8 cellular contexts compared by ENCODE assay signal in the genomic region with DNA sequence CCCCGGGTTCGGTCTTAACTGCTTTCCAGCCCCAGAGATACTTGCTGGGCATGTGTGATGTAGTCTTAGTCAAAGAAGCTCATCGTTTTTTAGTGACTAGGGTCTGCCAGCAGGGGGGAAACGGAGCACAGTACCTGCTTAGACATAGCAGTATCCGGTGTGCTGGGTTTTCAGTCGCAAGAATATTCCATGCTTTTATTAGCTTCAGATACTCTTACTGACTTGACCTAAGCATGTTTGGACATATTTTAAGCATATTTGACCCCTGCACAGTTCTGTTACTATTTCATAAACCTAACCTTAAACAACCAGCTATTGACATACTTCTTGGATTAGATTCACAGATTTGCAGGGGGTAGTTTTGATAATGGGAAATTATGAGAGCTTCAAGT. TPM values are rescaled to one million over a fixed set of nuclear protein-coding genes. Genes with fewer than 3 reads are reported as not detected.
A peak's percentile ranks its signal among the peaks of the same experiment; 100 is the strongest.
DNase-seq lines count a peak whose midpoint lies in the region; ATAC-seq and TF ChIP-seq lines count a peak whose summit lies in the region.

No MANE protein-coding gene starts in this region.

- H3K4me1 ChIP-seq in ascending aorta, result peaks cover 0 to 7% of the 10 kb centered on the region in 2 donors

- H3K4me1 Mint-ChIP-seq in immature natural killer cell, result peaks cover 49 to 68% of the 10 kb centered on the region in 2 donors

- peak; percentile 31 for ATAC-seq in HG02610 (IDR thresholded peaks at IDR 0.05; ENCODE audit: unreplicated experiment)

- peaks cover 8 to 13% (median 10%) of the 10 kb centered on the region in 3 donors for H3K27me3 Mint-ChIP-seq in immature natural killer cell (ENCODE audit: low read depth in 3 of 3)

- H3K4me3 Mint-ChIP-seq in immature natural killer cell, result peak overlapping the region; percentile 93 to 97 (median 96)

- H3K27ac Mint-ChIP-seq in immature natural killer cell, result peak overlapping the region; percentile 91 to 97 (median 96)

- no peaks in the 10 kb centered on the region for H3K36me3 ChIP-seq in ascending aorta

- no peaks in the 10 kb centered on the region for H3K9me3 ChIP-seq in ascending aorta

- H3K27ac ChIP-seq in ascending aorta, result peak overlapping the region; percentile 95

- peak overlapping the region; percentile 83 for H3K4me3 ChIP-seq in ascending aorta

- no peaks in the 10 kb centered on the region for H3K9me3 Mint-ChIP-seq in immature natural killer cell

- TF ChIP-seq CTCF in GM10266 (IDR thresholded peaks at IDR 0.05; ENCODE audit: control insufficient read depth, insufficient read depth, low read depth, missing control alignments) (peak; percentile 63), ascending aorta (IDR thresholded peaks at IDR 0.05) (peak; percentile 24 to 54 (median 33))

- intact Hi-C loops in ascending aorta (cut with DNase I), result loop anchor here (5.0 to 10.0 kb wide), 5 partner anchors 78 to 1188 kb away; partner anchors contain the start of gene SOX4

- no peaks in the 10 kb centered on the region for H3K36me3 Mint-ChIP-seq in immature natural killer cell

- DNase-seq in GM10266 (ENCODE audit: extremely low spot score), result peak; percentile 66
- DNase-seq in NCI-H1105 treated with DMSO at 0.1 percent for 48 hours (lab: John Stamatoyannopoulos, UW), result peak; percentile 74
- peak; percentile 51 for DNase-seq in T follicular helper cell (ENCODE audit: low read depth)
- DNase-seq in ascending aorta (ENCODE audit: low spot score in 2 of 2), result no peak
- peak; percentile 53 to 60 (median 58) for DNase-seq in immature natural killer cell
- DNase-seq in stimulated activated CD4-positive, alpha-beta T cell treated with anti-CD3 and anti-CD28 coated beads, Interleukin-2, amount 100 ng/mL, for 48 hours, result peak; percentile 17 to 36
- DNase-seq in NCI-H187 (lab: John Stamatoyannopoulos, UW), result no peak

- no peaks in the 10 kb centered on the region for H3K27me3 ChIP-seq in ascending aorta

RNA-seq across cellular contexts. Expression of gene E2F3, which starts 3.0 kb away (rescaled TPM):
- total RNA-seq in ascending aorta, result 1.1 TPM
- polyA plus RNA-seq in immature natural killer cell, result 1 to 10 TPM; 4.2 to 7.7 (median 4.7) TPM

Comparison
In these comparisons a context has a peak if more than half of its experiments do, and no peak if none do; other contexts are left out.
1. DNase-seq: peak in GM10266 (single experiment), NCI-H1105 treated with DMSO at 0.1 percent for 48 hours (single experiment), T follicular helper cell (single experiment), immature natural killer cell (3 of 3) and stimulated activated CD4-positive, alpha-beta T cell treated with anti-CD3 and anti-CD28 coated beads, Interleukin-2, amount 100 ng/mL, for 48 hours (2 of 2); none in ascending aorta (0 of 2) and NCI-H187 (0 of 2).